In the genomic region with DNA sequence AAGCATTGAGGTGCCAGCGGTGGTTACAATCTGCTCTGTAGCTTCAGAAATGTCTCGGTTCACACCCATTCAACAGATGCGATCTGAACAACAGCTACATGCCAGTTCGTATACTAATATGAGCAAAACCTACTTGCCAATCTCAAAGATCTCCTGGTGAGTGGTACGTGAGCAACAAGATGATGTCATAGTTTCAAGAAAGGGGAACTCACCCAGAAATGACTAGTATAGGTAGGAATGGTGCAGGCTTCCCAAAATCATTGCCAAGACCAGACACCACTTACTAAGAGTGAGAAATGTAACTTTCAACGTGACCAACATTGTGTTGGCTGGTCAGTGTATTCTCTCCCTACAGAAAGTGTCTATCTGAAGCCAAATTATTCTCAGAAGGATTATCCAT, we compare ENCODE assay signal across 4 cellular contexts.
A peak's percentile ranks its signal among the peaks of the same experiment; 100 is the strongest.
TF ChIP-seq lines count a peak whose summit lies in the region.

No MANE protein-coding gene starts in this region.

TF ChIP-seq in SK-N-SH, 30 proteins besides CTCF, POLR2A, EP300 and RAD21 (continues in another document):
- no peak for TF ChIP-seq NRF1 (IDR thresholded peaks at IDR 0.05; ENCODE audit: low read depth, low read length)
- no peak for TF ChIP-seq TEAD4 (IDR thresholded peaks at IDR 0.05; ENCODE audit: borderline replicate concordance, insufficient read depth)
- no peak for TF ChIP-seq MAX (IDR thresholded peaks at IDR 0.05; ENCODE audit: low read depth)
- TF ChIP-seq RXRA (IDR thresholded peaks at IDR 0.05; ENCODE audit: borderline replicate concordance, low read depth), result 0 out of 2 replicates have a peak, but pooled peaks have one; percentile 15
- peak; percentile 44; the same call in 1 of the 2 replicates for TF ChIP-seq NFIC (IDR thresholded peaks at IDR 0.05; ENCODE audit: borderline replicate concordance)
- TF ChIP-seq JUND (IDR thresholded peaks at IDR 0.05), result peak; percentile 45
- TF ChIP-seq RFX5 (IDR thresholded peaks at IDR 0.05; ENCODE audit: low read length), result no peak
- peak; percentile 51; the same call in 1 of the 2 replicates for TF ChIP-seq FOSL2 (IDR thresholded peaks at IDR 0.05; ENCODE audit: borderline replicate concordance, low read depth)
- TF ChIP-seq PBX3 (IDR thresholded peaks at IDR 0.05), result peak; percentile 47
- no peak for TF ChIP-seq CHD2 (IDR thresholded peaks at IDR 0.05; ENCODE audit: low read length, partially characterized antibody)
- no peak for TF ChIP-seq YY1 (IDR thresholded peaks at IDR 0.05; ENCODE audit: low read depth)
- no peak for TF ChIP-seq MXI1 (IDR thresholded peaks at IDR 0.05; ENCODE audit: low read depth, low read length)
- no peak for TF ChIP-seq FOXM1 (IDR thresholded peaks at IDR 0.05; ENCODE audit: low read depth)
- TF ChIP-seq, protein P1, sequence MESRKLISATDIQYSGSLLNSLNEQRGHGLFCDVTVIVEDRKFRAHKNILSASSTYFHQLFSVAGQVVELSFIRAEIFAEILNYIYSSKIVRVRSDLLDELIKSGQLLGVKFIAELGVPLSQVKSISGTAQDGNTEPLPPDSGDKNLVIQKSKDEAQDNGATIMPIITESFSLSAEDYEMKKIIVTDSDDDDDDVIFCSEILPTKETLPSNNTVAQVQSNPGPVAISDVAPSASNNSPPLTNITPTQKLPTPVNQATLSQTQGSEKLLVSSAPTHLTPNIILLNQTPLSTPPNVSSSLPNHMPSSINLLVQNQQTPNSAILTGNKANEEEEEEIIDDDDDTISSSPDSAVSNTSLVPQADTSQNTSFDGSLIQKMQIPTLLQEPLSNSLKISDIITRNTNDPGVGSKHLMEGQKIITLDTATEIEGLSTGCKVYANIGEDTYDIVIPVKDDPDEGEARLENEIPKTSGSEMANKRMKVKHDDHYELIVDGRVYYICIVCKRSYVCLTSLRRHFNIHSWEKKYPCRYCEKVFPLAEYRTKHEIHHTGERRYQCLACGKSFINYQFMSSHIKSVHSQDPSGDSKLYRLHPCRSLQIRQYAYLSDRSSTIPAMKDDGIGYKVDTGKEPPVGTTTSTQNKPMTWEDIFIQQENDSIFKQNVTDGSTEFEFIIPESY (IDR thresholded peaks at IDR 0.05; ENCODE audit: borderline replicate concordance, low read depth), result no peak

TF ChIP-seq in SK-N-SH treated with all-trans-retinoic acid at 6 μM for 48 hours, 23 proteins besides CTCF, POLR2A, EP300 and RAD21 (continues in another document):
- TF ChIP-seq CREB5 (CRISPR knock-in tag; IDR thresholded peaks at IDR 0.05; ENCODE audit: low read depth), result no peak
- no peak for TF ChIP-seq ISL1 (CRISPR knock-in tag; IDR thresholded peaks at IDR 0.05)
- no peak for TF ChIP-seq RARB (CRISPR knock-in tag; IDR thresholded peaks at IDR 0.05)
- TF ChIP-seq ZC3H10 (CRISPR knock-in tag; IDR thresholded peaks at IDR 0.05), result no peak
- no peak for TF ChIP-seq TSHZ2 (CRISPR knock-in tag; IDR thresholded peaks at IDR 0.05)
- TF ChIP-seq ZNF565 (CRISPR knock-in tag; conservative IDR thresholded peaks at IDR 0.05; ENCODE audit: low read depth), result no peak
- TF ChIP-seq CSDC2 (CRISPR knock-in tag; IDR thresholded peaks at IDR 0.05), result no peak

TF ChIP-seq in IMR-90, 13 proteins besides CTCF, POLR2A, EP300 and RAD21:
- TF ChIP-seq FOS (IDR thresholded peaks at IDR 0.05; ENCODE audit: low read depth, low read length) (peak; percentile 42; the same call in 1 of the 2 replicates), MAZ (IDR thresholded peaks at IDR 0.05; ENCODE audit: borderline replicate concordance, low read depth, low read length) (no peak), RFX5 (IDR thresholded peaks at IDR 0.05; ENCODE audit: low read depth, low read length) (no peak), CEBPB (IDR thresholded peaks at IDR 0.05; ENCODE audit: low read depth, low read length) (peak; percentile 58), BHLHE40 (IDR thresholded peaks at IDR 0.05; ENCODE audit: low read depth, low read length) (peak; percentile 11; the same call in 1 of the 2 replicates)

TF ChIP-seq in endothelial cell of umbilical vein, 7 proteins besides CTCF, POLR2A, EP300 and RAD21:
- no peak for TF ChIP-seq POLR2AphosphoS5 (IDR thresholded peaks at IDR 0.05; ENCODE audit: insufficient read depth, low read depth, low read length)
- TF ChIP-seq JUN (IDR thresholded peaks at IDR 0.05; ENCODE audit: borderline replicate concordance, insufficient read depth, insufficient read length, low read depth), result peak; percentile 31
- peak; percentile 47 for TF ChIP-seq GATA2 (IDR thresholded peaks at IDR 0.05; ENCODE audit: insufficient read depth, insufficient read length, low read depth, low read length)
